Comparison of ENCODE assay signal across 29 cellular contexts in genomic region chr2:157787364-157787938, GRCh38.
DNase-seq lines count a peak whose midpoint lies in the region; ATAC-seq, FAIRE-seq and TF ChIP-seq lines count a peak whose summit lies in the region.
"Had no signal": no experiment of that assay in that cellular context is flagged by ENCODE, and none has a peak within 500 bp of the region (broad histone marks: within the 10 kb centered on the region; RNA-seq: fewer than 3 reads in every experiment).

No MANE protein-coding gene starts in this region.

- H3K27me3 Mint-ChIP-seq in MCF 10A (ENCODE audit: insufficient read depth, unreplicated experiment) (no peaks in the 10 kb centered on the region), chondrocyte (ENCODE audit: low read depth) (no peaks in the 10 kb centered on the region)
- H3K27me3 Mint-ChIP-seq: activated naive CD8-positive, alpha-beta T cell treated with anti-CD3 and anti-CD28 coated beads, Interleukin-2, amount 50 U/mL, for 24 hours; activated T-cell treated with anti-CD3 and anti-CD28 coated beads, Interleukin-2, amount 50 U/mL, for 24 hours; brain; memory B cell; naive thymus-derived CD8-positive, alpha-beta T cell had no signal

- no peaks in the 10 kb centered on the region for H4K20me1 ChIP-seq in mammary epithelial cell (ENCODE audit: insufficient read depth, low read length)

- H3K4me1 Mint-ChIP-seq in MCF 10A (ENCODE audit: insufficient read depth, unreplicated experiment) (peaks cover 41% of the 10 kb centered on the region), chondrocyte (ENCODE audit: low read depth) (peaks cover 74% of the 10 kb centered on the region)
- H3K4me1 Mint-ChIP-seq: memory B cell had no signal

- H3K27ac ChIP-seq in mammary epithelial cell (ENCODE audit: insufficient read depth, low read depth, low read length), result no peak overlapping the region
- H3K27ac ChIP-seq in muscle layer of colon (ENCODE audit: low read depth, low read length), result peak overlapping the region; percentile 12
- H3K27ac ChIP-seq in vagina, result peak overlapping the region; percentile 36
- H3K27ac ChIP-seq: A549, hepatocyte, stomach had no signal

- CTCF ChIA-PET in MCF 10A (lab: Yijun Ruan, JAX), result interaction anchor here (0.8 to 3.9 kb wide), 7 partner anchors 13 to 482 kb away, joined by 3 to 16 read pairs (median 3); partner anchors contain the start of gene ACVR1
- CTCF ChIA-PET in mammary epithelial cell (lab: Charles Lee; ENCODE audit: low non-redundant PET), result no interaction called here

- H3K4me3 ChIP-seq in mammary epithelial cell (replicated peaks in 1 of 3; ENCODE audit: insufficient read depth in 1 of 3, low read depth in 2 of 3, low read length in 3 of 3) (no peak overlapping the region), muscle layer of colon (ENCODE audit: low read depth in 1 of 2, low read length in 2 of 2) (no peak overlapping the region), vagina (no peak overlapping the region)
- H3K4me3 ChIP-seq: A549, hepatocyte, stomach had no signal

- POLR2A ChIA-PET in MCF 10A (lab: Yijun Ruan, JAX), result interaction anchor here (0.7 to 7.7 kb wide), 4 partner anchors 44 to 327 kb away, joined by 3 to 88 read pairs (median 3); partner anchors contain the start of gene ACVR1

- H3K9ac ChIP-seq in mammary epithelial cell (ENCODE audit: insufficient read depth, low read length), result no peak overlapping the region
- no peak overlapping the region for H3K9ac ChIP-seq in muscle layer of colon (ENCODE audit: low read length)

- H3K4me1 ChIP-seq in mammary epithelial cell (ENCODE audit: insufficient read depth, low read length) (peaks cover 38% of the 10 kb centered on the region), muscle layer of colon (ENCODE audit: insufficient read depth, low read length) (peaks cover 73% of the 10 kb centered on the region), vagina (peaks cover 82% of the 10 kb centered on the region)

- DNase-seq in MCF 10A (ENCODE audit: unreplicated experiment) (no peak), mammary epithelial cell (no peak), chondrocyte (ENCODE audit: low spot score) (no peak), vagina (ENCODE audit: extremely low spot score in 2 of 2) (no peak), frontal cortex (ENCODE audit: low spot score in 2 of 2) (no peak), NCI-H1092 treated with DMSO at 0.1 percent for 48 hours (lab: John Stamatoyannopoulos, UW) (no peak)
- DNase-seq: activated naive CD8-positive, alpha-beta T cell treated with anti-CD3 and anti-CD28 coated beads, Interleukin-2, amount 50 U/mL, for 24 hours; activated T-cell treated with anti-CD3 and anti-CD28 coated beads, Interleukin-2, amount 50 U/mL, for 24 hours; CD8-positive, alpha-beta T cell; EL; foreskin melanocyte; left colon; naive thymus-derived CD8-positive, alpha-beta T cell; NCI-H1092; NCI-H187 treated with DMSO at 0.1 percent for 48 hours; nucleus accumbens; RPMI8226; stimulated activated CD8-positive, alpha-beta memory T cell treated with anti-CD3 and anti-CD28 coated beads, Interleukin-4, amount 100 ng/mL, for 48 hours; stomach; T-helper 1 cell had no signal

- H3K36me3 ChIP-seq in mammary epithelial cell (ENCODE audit: insufficient read depth, low read length) (no peaks in the 10 kb centered on the region), muscle layer of colon (ENCODE audit: insufficient read depth, low read length) (no peaks in the 10 kb centered on the region), vagina (no peaks in the 10 kb centered on the region)
- H3K36me3 ChIP-seq: stomach had no signal

- FAIRE-seq in frontal cortex (lab: Jason Lieb, UNC), result no peak
- FAIRE-seq: A549, GM12891, H1, TTC549 had no signal

- H3K4me3 Mint-ChIP-seq in MCF 10A (ENCODE audit: unreplicated experiment) (no peak overlapping the region), chondrocyte (ENCODE audit: unreplicated experiment) (no peak overlapping the region)
- H3K4me3 Mint-ChIP-seq: activated naive CD8-positive, alpha-beta T cell treated with anti-CD3 and anti-CD28 coated beads, Interleukin-2, amount 50 U/mL, for 24 hours; activated T-cell treated with anti-CD3 and anti-CD28 coated beads, Interleukin-2, amount 50 U/mL, for 24 hours; brain; CD8-positive, alpha-beta T cell; memory B cell; naive thymus-derived CD8-positive, alpha-beta T cell had no signal

- no peak for ATAC-seq in HG03565 (IDR thresholded peaks at IDR 0.05; ENCODE audit: unreplicated experiment)
- ATAC-seq: A549; activated naive CD8-positive, alpha-beta T cell treated with anti-CD3 and anti-CD28 coated beads, Interleukin-2, amount 50 U/mL, for 24 hours; CD8-positive, alpha-beta T cell; left colon; naive thymus-derived CD8-positive, alpha-beta T cell had no signal

- H3K9me3 ChIP-seq in mammary epithelial cell (replicated peaks; ENCODE audit: insufficient read depth, low read length), result no peaks in the 10 kb centered on the region
- H3K9me3 ChIP-seq in muscle layer of colon (ENCODE audit: low read length), result no peaks in the 10 kb centered on the region
- H3K9me3 ChIP-seq in vagina, result no peaks in the 10 kb centered on the region
- H3K9me3 ChIP-seq: A549, stomach had no signal

- H3K9me3 Mint-ChIP-seq in MCF 10A (ENCODE audit: unreplicated experiment) (no peaks in the 10 kb centered on the region), chondrocyte (ENCODE audit: low read depth) (no peaks in the 10 kb centered on the region)
- H3K9me3 Mint-ChIP-seq: activated naive CD8-positive, alpha-beta T cell treated with anti-CD3 and anti-CD28 coated beads, Interleukin-2, amount 50 U/mL, for 24 hours; activated T-cell treated with anti-CD3 and anti-CD28 coated beads, Interleukin-2, amount 50 U/mL, for 24 hours; brain; CD8-positive, alpha-beta T cell; memory B cell; naive thymus-derived CD8-positive, alpha-beta T cell had no signal

- H3K36me3 Mint-ChIP-seq in MCF 10A (ENCODE audit: insufficient read depth, unreplicated experiment) (no peaks in the 10 kb centered on the region), chondrocyte (ENCODE audit: low read depth) (peaks cover 4% of the 10 kb centered on the region)
- H3K36me3 Mint-ChIP-seq: CD8-positive, alpha-beta T cell; memory B cell had no signal

- H2AFZ ChIP-seq in mammary epithelial cell (ENCODE audit: low read depth, low read length), result no peak overlapping the region
- H2AFZ ChIP-seq: hepatocyte had no signal

- no TSS peak for BruUV-seq in MCF 10A (replicated peaks; lab: Mats Ljungman, UMichigan)
- BruUV-seq in mammary epithelial cell (replicated peaks; lab: Mats Ljungman, UMichigan), result no TSS peak

- in situ Hi-C loops in mammary epithelial cell (cut with MboI; ENCODE audit: low sequenced_read_pairs in 2 of 2), result loop anchor here (10.0 to 25.0 kb wide), 4 partner anchors 67 to 950 kb away; partner anchors contain the start of gene ACVR1 (in 1 of the 2)

- intact Hi-C loops in MCF 10A (cut with micrococcal nuclease) (no loop called here), mammary epithelial cell (cut with micrococcal nuclease) (loop anchor here (10.0 kb wide), 1 partner anchor 463 kb away; the partner anchor contains the start of gene ERMN), vagina (cut with DNase I) (no loop called here)

- no peak for TF ChIP-seq POLR2A in vagina (IDR thresholded peaks at IDR 0.05)

- dilution Hi-C loops in mammary epithelial cell (cut with HindIII; ENCODE audit: low sequenced_read_pairs), result loop anchor here (5.0 to 25.0 kb wide), 2 partner anchors 80 to 225 kb away; no protein-coding TSS in a partner anchor

- H3K27me3 ChIP-seq in mammary epithelial cell (ENCODE audit: insufficient read depth, low read length) (no peaks in the 10 kb centered on the region), muscle layer of colon (ENCODE audit: control insufficient read depth in 1 of 2, insufficient read depth in 2 of 2, low read length in 2 of 2) (no peaks in the 10 kb centered on the region), vagina (no peaks in the 10 kb centered on the region)
- H3K27me3 ChIP-seq: hepatocyte, stomach had no signal

- 84% methylated on average over 7 of the region's 7 CpGs for WGBS in mammary epithelial cell (ENCODE audit: low coverage, missing lambda C conversion rate)

- H3K27ac Mint-ChIP-seq in MCF 10A (ENCODE audit: low read depth, unreplicated experiment), result peak overlapping the region; percentile 40
- H3K27ac Mint-ChIP-seq in chondrocyte (ENCODE audit: unreplicated experiment), result peak overlapping the region; percentile 34
- H3K27ac Mint-ChIP-seq: activated naive CD8-positive, alpha-beta T cell treated with anti-CD3 and anti-CD28 coated beads, Interleukin-2, amount 50 U/mL, for 24 hours; activated T-cell treated with anti-CD3 and anti-CD28 coated beads, Interleukin-2, amount 50 U/mL, for 24 hours; CD8-positive, alpha-beta T cell; memory B cell had no signal

- peaks cover 13% of the 10 kb centered on the region for H3K79me2 ChIP-seq in mammary epithelial cell (ENCODE audit: insufficient read depth, low read length)

- TF ChIP-seq CTCF in MCF 10A (IDR thresholded peaks at IDR 0.05; ENCODE audit: unreplicated experiment) (no peak), mammary epithelial cell (conservative IDR thresholded peaks at IDR 0.05 in 1 of 2, IDR thresholded peaks at IDR 0.05 in 1 of 2; ENCODE audit: extremely low read depth in 1 of 2, insufficient read depth in 1 of 2, low read depth in 1 of 2, low read length in 2 of 2) (no peak), chondrocyte (IDR thresholded peaks at IDR 0.05) (no peak), vagina (IDR thresholded peaks at IDR 0.05) (no peak)

- no peak overlapping the region for H3K4me2 ChIP-seq in mammary epithelial cell (ENCODE audit: insufficient read depth, low read depth, low read length)
- H3K4me2 ChIP-seq: hepatocyte had no signal
